8 cellular contexts compared by ENCODE assay signal in genomic region chr16:68737730-68738590, GRCh38. TPM values are rescaled to one million over a fixed set of nuclear protein-coding genes. Genes with fewer than 3 reads are reported as not detected.
A peak's percentile ranks its signal among the peaks of the same experiment; 100 is the strongest.
DNase-seq lines count a peak whose midpoint lies in the region; ATAC-seq, FAIRE-seq and TF ChIP-seq lines count a peak whose summit lies in the region.

No MANE protein-coding gene starts in this region.

- no peak for TF ChIP-seq POLR2A in HepG2 (IDR thresholded peaks at IDR 0.05; ENCODE audit: insufficient read depth in 1 of 2, low read depth in 2 of 2, low read length in 2 of 2)
- TF ChIP-seq POLR2A in transverse colon (IDR thresholded peaks at IDR 0.05): peak; percentile 53

- H3K27me3 Mint-ChIP-seq in activated naive CD4-positive, alpha-beta T cell treated with anti-CD3 and anti-CD28 coated beads, Interleukin-2, amount 50 U/mL, for 24 hours: peaks cover 14% of the 10 kb centered on the region

- H3K4me2 ChIP-seq in HepG2 (ENCODE audit: low read depth, low read length): peak overlapping the region; percentile 86

- H3K9ac ChIP-seq in HepG2 (ENCODE audit: insufficient read depth, low read depth, low read length): peak overlapping the region; percentile 62

- H3K79me2 ChIP-seq in HepG2 (ENCODE audit: insufficient read depth, low read length): no peaks in the 10 kb centered on the region

- H3K27ac Mint-ChIP-seq in activated naive CD4-positive, alpha-beta T cell treated with anti-CD3 and anti-CD28 coated beads, Interleukin-2, amount 50 U/mL, for 24 hours: no peak overlapping the region

- CTCF ChIA-PET in HepG2 (lab: Yijun Ruan, JAX; ENCODE audit: low intra/inter-chr PET ratio, low total read pairs): interaction anchor here (1.2 kb wide), 1 partner anchor 62 kb away, joined by 4 read pairs; no protein-coding TSS in a partner anchor

- no peak for DNase-seq in activated naive CD4-positive, alpha-beta T cell treated with anti-CD3 and anti-CD28 coated beads, Interleukin-2, amount 50 U/mL, for 16 hours
- DNase-seq in astrocyte of the spinal cord (ENCODE audit: low read depth, low spot score) (no peak), HepG2 (ENCODE audit: low spot score) (no peak), transverse colon (peak; percentile 86), NCI-H1048 (lab: John Stamatoyannopoulos, UW) (no peak), medulla oblongata (ENCODE audit: extremely low spot score) (no peak), GF-D8 (lab: John Stamatoyannopoulos, UW) (no peak)

- TF ChIP-seq RAD21 in HepG2 (CRISPR knock-in tag; IDR thresholded peaks at IDR 0.05): peak; percentile 68

- no peaks in the 10 kb centered on the region for H3K9me3 Mint-ChIP-seq in activated naive CD4-positive, alpha-beta T cell treated with anti-CD3 and anti-CD28 coated beads, Interleukin-2, amount 50 U/mL, for 24 hours

- peak overlapping the region; percentile 30 for H3K4me3 Mint-ChIP-seq in activated naive CD4-positive, alpha-beta T cell treated with anti-CD3 and anti-CD28 coated beads, Interleukin-2, amount 50 U/mL, for 24 hours

- in situ Hi-C loops in astrocyte of the spinal cord (cut with HindIII; ENCODE audit: low sequenced_read_pairs): no loop called here
- in situ Hi-C loops in HepG2 (cut with HindIII; ENCODE audit: extremely low pct_ligation_motif_present, low pct_unique_long_range_greater_than_20kb): no loop called here
- in situ Hi-C loops in transverse colon (cut with MboI; ENCODE audit: low pct_ligation_motif_present in 1 of 4, low pct_unique_long_range_greater_than_20kb in 1 of 4, low sequenced_read_pairs in 3 of 4): no loop called here

- WGBS in HepG2 (ENCODE audit: low lambda C conversion rate): under 1% methylated on average over 39 of the region's 58 CpGs
- 1 to 12% methylated on average over 10 to 56 of the region's 58 CpGs for whole genome bisulfite sequencing in transverse colon (ENCODE audit: low coverage in 1 of 2), 2 donors

- intact Hi-C loops in HepG2 (cut with micrococcal nuclease; ENCODE audit: unreplicated experiment): loop anchor here (1.0 to 5.0 kb wide), 2 partner anchors 302 to 1766 kb away; no protein-coding TSS in a partner anchor
- intact Hi-C loops in transverse colon (cut with DNase I; ENCODE audit: low total_unique reads): no loop called here

- BruUV-seq in HepG2 (replicated peaks; lab: Mats Ljungman, UMichigan): no TSS peak

- no peak overlapping the region for H2AFZ ChIP-seq in HepG2 (ENCODE audit: low read length)

- POLR2A ChIA-PET in HepG2 (lab: Yijun Ruan, JAX): interaction anchor here (1.2 to 7.0 kb wide), 2 partner anchors 40 to 54 kb away, joined by 3 to 134 read pairs; no protein-coding TSS in a partner anchor

- TF ChIP-seq EP300 in HepG2 (IDR thresholded peaks at IDR 0.05; ENCODE audit: low read depth in 2 of 2, low read length in 2 of 2) (no peak), HepG2 (CRISPR knock-in tag; IDR thresholded peaks at IDR 0.05; ENCODE audit: borderline replicate concordance) (no peak), transverse colon (IDR thresholded peaks at IDR 0.05; ENCODE audit: low read depth) (no peak)

- H3K9me3 ChIP-seq in HepG2 (ENCODE audit: low read length) (no peaks in the 10 kb centered on the region), transverse colon (no peaks in the 10 kb centered on the region)

- ATAC-seq in HepG2: peak; percentile 35

- H3K4me3 ChIP-seq in astrocyte of the spinal cord (ENCODE audit: low read depth, low read length): no peak overlapping the region
- H3K4me3 ChIP-seq in HepG2 (replicated peaks in 1 of 3; ENCODE audit: insufficient read depth in 1 of 3, low read depth in 2 of 3, low read length in 3 of 3): peak overlapping the region; percentile 48 to 78 (median 60)
- peak overlapping the region; percentile 20 to 74 (median 59) for H3K4me3 ChIP-seq in transverse colon

- peak; percentile 4 for TF ChIP-seq CTCF in astrocyte of the spinal cord (IDR thresholded peaks at IDR 0.05; ENCODE audit: low read depth, low read length)
- peak; percentile 84 for TF ChIP-seq CTCF in HepG2 (CRISPR knock-in tag; IDR thresholded peaks at IDR 0.05)
- TF ChIP-seq CTCF in transverse colon (IDR thresholded peaks at IDR 0.05): peak in 4 of 5 experiments; percentile 24 to 63 (median 41)

- H4K20me1 ChIP-seq in HepG2 (ENCODE audit: insufficient read depth, low read length): no peaks in the 10 kb centered on the region

- peaks cover 2% of the 10 kb centered on the region for H3K36me3 Mint-ChIP-seq in activated naive CD4-positive, alpha-beta T cell treated with anti-CD3 and anti-CD28 coated beads, Interleukin-2, amount 50 U/mL, for 24 hours

- H3K27ac ChIP-seq in HepG2 (ENCODE audit: extremely low read length, insufficient read depth, low read length) (peak overlapping the region; percentile 35), transverse colon (peak overlapping the region; percentile 84 to 91 (median 86))

- H3K4me1 ChIP-seq in HepG2 (ENCODE audit: insufficient read depth, low read length) (peaks cover 91% of the 10 kb centered on the region), transverse colon (peaks cover 5 to 46% (median 42%) of the 10 kb centered on the region in 4 donors)

- no peaks in the 10 kb centered on the region for H3K36me3 ChIP-seq in HepG2 (replicated peaks in 1 of 2; ENCODE audit: control insufficient read depth in 1 of 2, insufficient read depth in 2 of 2, low read length in 2 of 2)
- no peaks in the 10 kb centered on the region for H3K36me3 ChIP-seq in transverse colon

- FAIRE-seq in HepG2 (lab: Jason Lieb, UNC): no peak

- peaks cover 1 to 26% of the 10 kb centered on the region in 2 experiments; a peak in 3 of 5 replicates for H3K27me3 ChIP-seq in HepG2 (ENCODE audit: control insufficient read depth in 1 of 2, insufficient read depth in 2 of 2, low read length in 2 of 2)
- peaks cover 33% of the 10 kb centered on the region for H3K27me3 ChIP-seq in transverse colon

- peaks cover 8% of the 10 kb centered on the region for H3K4me1 Mint-ChIP-seq in activated naive CD4-positive, alpha-beta T cell treated with anti-CD3 and anti-CD28 coated beads, Interleukin-2, amount 50 U/mL, for 24 hours

TF ChIP-seq in HepG2, 621 proteins besides CTCF, POLR2A, EP300 and RAD21 (continues in another document):
- TF ChIP-seq NCOR1 (IDR thresholded peaks at IDR 0.05; ENCODE audit: borderline replicate concordance, low read length) (no peak), FLYWCH1 (CRISPR knock-in tag; IDR thresholded peaks at IDR 0.05) (no peak), ZNF510 (CRISPR knock-in tag; IDR thresholded peaks at IDR 0.05; ENCODE audit: low read depth) (no peak), NCOA5 (CRISPR knock-in tag; IDR thresholded peaks at IDR 0.05) (no peak), MAFF (IDR thresholded peaks at IDR 0.05; ENCODE audit: low read depth, low read length) (no peak), ZNF256 (CRISPR knock-in tag; conservative IDR thresholded peaks at IDR 0.05) (no peak), SSRP1 (CRISPR knock-in tag; IDR thresholded peaks at IDR 0.05) (no peak)
- TF ChIP-seq, protein P1, sequence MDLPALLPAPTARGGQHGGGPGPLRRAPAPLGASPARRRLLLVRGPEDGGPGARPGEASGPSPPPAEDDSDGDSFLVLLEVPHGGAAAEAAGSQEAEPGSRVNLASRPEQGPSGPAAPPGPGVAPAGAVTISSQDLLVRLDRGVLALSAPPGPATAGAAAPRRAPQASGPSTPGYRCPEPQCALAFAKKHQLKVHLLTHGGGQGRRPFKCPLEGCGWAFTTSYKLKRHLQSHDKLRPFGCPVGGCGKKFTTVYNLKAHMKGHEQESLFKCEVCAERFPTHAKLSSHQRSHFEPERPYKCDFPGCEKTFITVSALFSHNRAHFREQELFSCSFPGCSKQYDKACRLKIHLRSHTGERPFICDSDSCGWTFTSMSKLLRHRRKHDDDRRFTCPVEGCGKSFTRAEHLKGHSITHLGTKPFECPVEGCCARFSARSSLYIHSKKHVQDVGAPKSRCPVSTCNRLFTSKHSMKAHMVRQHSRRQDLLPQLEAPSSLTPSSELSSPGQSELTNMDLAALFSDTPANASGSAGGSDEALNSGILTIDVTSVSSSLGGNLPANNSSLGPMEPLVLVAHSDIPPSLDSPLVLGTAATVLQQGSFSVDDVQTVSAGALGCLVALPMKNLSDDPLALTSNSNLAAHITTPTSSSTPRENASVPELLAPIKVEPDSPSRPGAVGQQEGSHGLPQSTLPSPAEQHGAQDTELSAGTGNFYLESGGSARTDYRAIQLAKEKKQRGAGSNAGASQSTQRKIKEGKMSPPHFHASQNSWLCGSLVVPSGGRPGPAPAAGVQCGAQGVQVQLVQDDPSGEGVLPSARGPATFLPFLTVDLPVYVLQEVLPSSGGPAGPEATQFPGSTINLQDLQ (CRISPR knock-in tag; IDR thresholded peaks at IDR 0.05): no peak

RNA-seq across cellular contexts. Expression of gene CDH1, which starts 0.9 kb away (rescaled TPM):
- total RNA-seq in HepG2 (2016; rRNA removed; fragmentation: Illumina TruSeq; extraction: Trizol): 0.70 and 0.95 TPM in 2 replicates
- 0.10 and 0.18 TPM in 2 replicates for total RNA-seq in HepG2 (2016; cell fraction: cytosol; rRNA removed; fragmentation: Illumina TruSeq; extraction: Trizol; ENCODE audit: low read depth)
- 0.51 and 1.0 TPM in 2 replicates for total RNA-seq in HepG2 (2016; cell fraction: insoluble cytoplasmic fraction; rRNA removed; fragmentation: Illumina TruSeq; extraction: Trizol)
- 0.17 and 0.31 TPM in 2 replicates for total RNA-seq in HepG2 (2016; cell fraction: membrane; rRNA removed; fragmentation: Illumina TruSeq; extraction: Trizol)
- total RNA-seq in HepG2 (2016; cell fraction: nucleus; rRNA removed; fragmentation: Illumina TruSeq; extraction: Trizol): 1.9 and 2.1 TPM in 2 replicates
- polyA plus RNA-seq in HepG2 (2011; rRNA removed): 9.8 and 10.0 TPM in 2 replicates
- 3.0 and 7.2 TPM in 2 replicates for polyA plus RNA-seq in HepG2 (2011; cell fraction: cytosol; rRNA removed)
- polyA plus RNA-seq in HepG2 (2011; cell fraction: nucleus; rRNA removed): 4.1 and 7.8 TPM in 2 replicates
- polyA plus RNA-seq in HepG2 (2012): 25.1 and 45.8 TPM in 2 replicates
- polyA plus RNA-seq in HepG2 (2016; cell fraction: cytosol; fragmentation: Illumina TruSeq; extraction: Trizol; ENCODE audit: low read depth): 0.11 and 0.24 TPM in 2 replicates
- 0.56 and 1.3 TPM in 2 replicates for polyA plus RNA-seq in HepG2 (2016; cell fraction: insoluble cytoplasmic fraction; fragmentation: Illumina TruSeq; extraction: Trizol; ENCODE audit: low read depth)
- polyA plus RNA-seq in HepG2 (2016; cell fraction: membrane; fragmentation: Illumina TruSeq; extraction: Trizol; ENCODE audit: low read depth): 0.18 and 0.21 TPM in 2 replicates
- polyA plus RNA-seq in HepG2 (2016; cell fraction: nucleus; fragmentation: Illumina TruSeq; extraction: Trizol; ENCODE audit: insufficient read depth, low read depth): 2.6 and 4.5 TPM in 2 replicates
- 1.1 and 21.8 TPM in 2 replicates for polyA minus RNA-seq in HepG2 (2011; rRNA and poly(A)+ RNA removed; ENCODE audit: low replicate concordance)
- polyA minus RNA-seq in HepG2 (2011; cell fraction: cytosol; rRNA and poly(A)+ RNA removed): 16.0 and 28.9 TPM in 2 replicates
- 5.7 and 10.7 TPM in 2 replicates for polyA minus RNA-seq in HepG2 (2011; cell fraction: nucleus; rRNA and poly(A)+ RNA removed)
- total RNA-seq in transverse colon: 100 to 1,000 TPM; 190 to 551 (median 434) TPM

Comparison
In these comparisons a context has a peak if more than half of its experiments do, and no peak if none do; other contexts are left out.
1. CTCF ChIP-seq: peak in every context shown above with its lines; median percentile 84 in HepG2; 41 in transverse colon; 4 in astrocyte of the spinal cord.
2. RNA of gene CDH1, which starts 0.9 kb away (total RNA-seq): 190 to 551 TPM in transverse colon; 0.10 to 2.1 TPM in HepG2; every median in the first group is over 10 times any median in the second.